Comparison of ENCODE assay signal across 1 cellular context in the genomic region with DNA sequence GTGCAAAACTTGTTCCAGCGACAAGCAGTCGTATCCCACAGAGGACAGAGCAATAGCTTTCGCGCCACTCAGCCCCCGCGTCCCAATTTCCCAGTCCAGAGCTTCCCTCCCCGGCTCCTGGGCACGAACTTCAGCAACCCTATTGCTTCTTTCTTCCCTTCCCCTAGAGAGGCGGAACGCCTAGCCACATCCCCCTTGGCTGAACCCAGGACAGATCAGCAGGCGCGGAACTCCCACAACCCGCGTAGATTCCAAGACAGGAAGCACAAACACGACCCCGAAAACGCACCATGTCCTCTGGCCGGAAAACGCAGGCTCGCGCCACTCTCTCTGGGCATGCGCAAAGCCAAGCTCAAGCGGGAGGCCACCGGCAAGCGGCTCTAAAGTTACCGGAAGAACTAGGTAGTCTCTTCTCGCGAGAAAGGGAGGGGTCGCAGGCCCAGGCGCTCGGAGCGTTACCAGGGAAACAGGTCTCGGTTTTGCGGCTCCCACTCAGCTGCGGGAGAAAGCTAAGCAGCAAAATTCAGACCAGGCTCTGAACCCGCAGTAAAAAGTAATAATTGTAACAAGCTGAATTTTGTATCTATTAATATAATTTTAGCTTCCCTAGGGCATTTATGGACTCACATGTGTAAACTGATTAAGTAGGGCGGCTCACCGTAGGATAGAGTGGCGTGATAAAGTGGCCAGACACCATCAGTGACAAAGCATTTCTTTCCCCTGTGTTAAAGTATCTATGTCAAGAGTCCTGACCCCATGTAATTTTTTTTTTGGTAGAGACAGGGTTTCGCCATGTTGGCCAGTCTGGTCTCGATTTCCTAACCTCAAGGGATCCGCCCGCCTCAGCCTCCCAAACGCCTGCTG.
TF ChIP-seq lines count a peak whose summit lies in the region.

A gene (minus strand): TSS at position 323 of the 864 bp plus-strand sequence. CDS start 31 bp downstream, at position 292.

TF ChIP-seq in K562, 482 proteins besides CTCF, POLR2A, EP300 and RAD21 (continued from another document and continues in another):
- TF ChIP-seq, protein P1, sequence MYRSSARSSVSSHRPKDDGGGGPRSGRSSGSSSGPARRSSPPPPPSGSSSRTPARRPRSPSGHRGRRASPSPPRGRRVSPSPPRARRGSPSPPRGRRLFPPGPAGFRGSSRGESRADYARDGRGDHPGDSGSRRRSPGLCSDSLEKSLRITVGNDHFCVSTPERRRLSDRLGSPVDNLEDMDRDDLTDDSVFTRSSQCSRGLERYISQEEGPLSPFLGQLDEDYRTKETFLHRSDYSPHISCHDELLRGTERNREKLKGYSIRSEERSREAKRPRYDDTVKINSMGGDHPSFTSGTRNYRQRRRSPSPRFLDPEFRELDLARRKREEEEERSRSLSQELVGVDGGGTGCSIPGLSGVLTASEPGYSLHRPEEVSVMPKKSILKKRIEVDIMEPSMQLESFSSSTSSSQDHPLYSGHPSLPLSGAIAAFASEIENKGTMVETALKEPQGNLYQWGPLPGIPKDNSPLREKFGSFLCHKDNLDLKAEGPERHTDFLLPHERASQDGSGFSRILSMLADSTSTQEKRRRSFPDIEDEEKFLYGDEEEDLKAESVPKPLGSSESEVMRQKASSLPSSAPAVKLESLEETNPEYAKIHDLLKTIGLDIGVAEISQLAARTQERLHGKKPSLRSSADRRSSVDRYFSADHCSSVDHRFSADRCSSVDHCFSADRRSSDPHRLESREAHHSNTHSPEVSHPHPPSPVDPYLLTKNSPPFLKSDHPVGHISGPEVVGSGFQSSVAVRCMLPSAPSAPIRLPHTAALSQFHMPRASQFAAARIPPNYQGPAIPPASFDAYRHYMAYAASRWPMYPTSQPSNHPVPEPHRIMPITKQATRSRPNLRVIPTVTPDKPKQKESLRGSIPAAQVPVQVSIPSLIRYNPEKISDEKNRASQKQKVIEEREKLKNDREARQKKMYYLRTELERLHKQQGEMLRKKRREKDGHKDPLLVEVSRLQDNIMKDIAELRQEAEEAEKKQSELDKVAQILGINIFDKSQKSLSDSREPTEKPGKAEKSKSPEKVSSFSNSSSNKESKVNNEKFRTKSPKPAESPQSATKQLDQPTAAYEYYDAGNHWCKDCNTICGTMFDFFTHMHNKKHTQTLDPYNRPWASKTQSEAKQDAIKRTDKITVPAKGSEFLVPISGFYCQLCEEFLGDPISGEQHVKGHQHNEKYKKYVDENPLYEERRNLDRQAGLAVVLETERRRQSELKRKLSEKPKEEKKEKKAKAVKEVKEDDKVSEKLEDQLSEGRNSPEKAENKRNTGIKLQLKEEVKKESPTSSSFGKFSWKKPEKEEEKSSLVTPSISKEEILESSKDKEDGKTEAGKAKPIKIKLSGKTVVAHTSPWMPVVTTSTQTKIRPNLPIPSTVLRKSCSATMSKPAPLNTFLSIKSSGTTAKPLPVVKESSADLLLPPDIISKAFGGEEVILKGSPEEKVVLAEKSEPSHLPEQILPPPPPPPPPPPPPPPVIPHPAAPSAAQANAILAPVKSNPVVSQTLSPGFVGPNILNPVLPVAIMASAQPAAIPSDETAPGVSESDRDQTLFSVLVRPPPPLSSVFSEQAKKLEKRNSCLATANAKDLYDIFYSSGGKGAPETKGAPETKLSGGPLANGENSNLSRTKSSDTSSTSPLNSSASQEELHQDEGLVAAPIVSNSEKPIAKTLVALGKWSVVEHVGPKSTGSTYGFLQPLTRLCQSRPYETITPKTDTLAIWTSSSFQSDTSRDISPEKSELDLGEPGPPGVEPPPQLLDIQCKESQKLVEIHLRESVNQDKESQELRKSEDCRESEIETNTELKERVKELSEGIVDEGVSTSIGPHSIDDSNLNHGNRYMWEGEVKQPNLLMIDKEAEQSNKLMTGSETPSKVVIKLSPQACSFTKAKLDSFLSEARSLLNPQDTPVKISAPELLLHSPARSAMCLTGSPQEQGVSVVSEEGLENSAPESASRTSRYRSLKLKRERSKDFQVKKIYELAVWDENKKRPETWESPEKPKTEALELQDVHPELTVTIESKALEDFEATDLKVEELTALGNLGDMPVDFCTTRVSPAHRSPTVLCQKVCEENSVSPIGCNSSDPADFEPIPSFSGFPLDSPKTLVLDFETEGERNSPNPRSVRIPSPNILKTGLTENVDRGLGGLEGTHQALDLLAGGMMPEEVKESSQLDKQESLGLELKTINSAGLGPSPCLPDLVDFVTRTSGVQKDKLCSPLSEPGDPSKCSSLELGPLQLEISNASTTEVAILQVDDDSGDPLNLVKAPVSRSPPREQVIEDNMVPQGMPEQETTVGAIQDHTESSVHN (IDR thresholded peaks at IDR 0.05; ENCODE audit: borderline replicate concordance in 1 of 2, low read depth in 1 of 2): no peak
- TF ChIP-seq SMARCB1 (IDR thresholded peaks at IDR 0.05; ENCODE audit: insufficient read length, low read depth) (peak; percentile 13), ZBTB1 (CRISPR knock-in tag; IDR thresholded peaks at IDR 0.05; ENCODE audit: borderline replicate concordance, low read depth) (no peak; the same call in 1 of the 2 replicates), ZNF239 (CRISPR knock-in tag; IDR thresholded peaks at IDR 0.05) (no peak), RBFOX2 (IDR thresholded peaks at IDR 0.05; ENCODE audit: low read depth, low read length) (peak; percentile 99), MAZ (CRISPR knock-in tag; conservative IDR thresholded peaks at IDR 0.05 in 1 of 2, IDR thresholded peaks at IDR 0.05 in 1 of 2) (peak; percentile 70 to 79), KLF16 (IDR thresholded peaks at IDR 0.05) (no peak), ZNF24 (IDR thresholded peaks at IDR 0.05) (no peak; the same call in 1 of the 2 replicates), CBX5 (IDR thresholded peaks at IDR 0.05; ENCODE audit: borderline replicate concordance, low read depth) (no peak), ZNF316 (IDR thresholded peaks at IDR 0.05) (peak; percentile 95), MCM3 (IDR thresholded peaks at IDR 0.05) (no peak), ZBTB8A (IDR thresholded peaks at IDR 0.05; ENCODE audit: partially characterized antibody) (no peak), ESRRA (IDR thresholded peaks at IDR 0.05; ENCODE audit: borderline replicate concordance, low read depth) (peak; percentile 72; the same call in 1 of the 2 replicates), CHCHD3 (CRISPR knock-in tag; IDR thresholded peaks at IDR 0.05) (peak; percentile 95; the same call in 1 of the 2 replicates), MTF1 (CRISPR knock-in tag; IDR thresholded peaks at IDR 0.05; ENCODE audit: borderline replicate concordance) (no peak), YY1 (IDR thresholded peaks at IDR 0.05; ENCODE audit: borderline replicate concordance in 1 of 3, control insufficient read depth in 1 of 3, extremely low read depth in 1 of 3, insufficient read depth in 3 of 3, insufficient read length in 1 of 3, insufficient replicate concordance in 2 of 3, low read depth in 1 of 3, low read length in 2 of 3) (peak; percentile 48 to 98 (median 96)), HNRNPLL (IDR thresholded peaks at IDR 0.05; ENCODE audit: low read depth, low read length, poor library complexity, severe bottlenecking) (peak; percentile 84), ZNF764 (CRISPR knock-in tag; IDR thresholded peaks at IDR 0.05; ENCODE audit: low read depth) (no peak), GATAD2B (IDR thresholded peaks at IDR 0.05; ENCODE audit: borderline replicate concordance) (peak; percentile 73), ZBTB17 (CRISPR knock-in tag; IDR thresholded peaks at IDR 0.05) (peak; percentile 31; the same call in 1 of the 2 replicates), SLC30A9 (CRISPR knock-in tag; IDR thresholded peaks at IDR 0.05) (no peak), FOXK1 (CRISPR knock-in tag; IDR thresholded peaks at IDR 0.05; ENCODE audit: borderline replicate concordance) (peak; percentile 91; the same call in 1 of the 2 replicates), EZH2 (IDR thresholded peaks at IDR 0.05; ENCODE audit: borderline replicate concordance, low read depth, low read length) (no peak), MYC (IDR thresholded peaks at IDR 0.05; ENCODE audit: low read depth, low read length) (peak; percentile 85), MYC (CRISPR knock-in tag; IDR thresholded peaks at IDR 0.05; ENCODE audit: borderline replicate concordance, low read depth) (no peak; the same call in none of the 2 replicates), ZNF444 (CRISPR knock-in tag; IDR thresholded peaks at IDR 0.05) (0 out of 2 replicates have a peak, but pooled peaks have one; percentile 2)
- TF ChIP-seq, protein P2, sequence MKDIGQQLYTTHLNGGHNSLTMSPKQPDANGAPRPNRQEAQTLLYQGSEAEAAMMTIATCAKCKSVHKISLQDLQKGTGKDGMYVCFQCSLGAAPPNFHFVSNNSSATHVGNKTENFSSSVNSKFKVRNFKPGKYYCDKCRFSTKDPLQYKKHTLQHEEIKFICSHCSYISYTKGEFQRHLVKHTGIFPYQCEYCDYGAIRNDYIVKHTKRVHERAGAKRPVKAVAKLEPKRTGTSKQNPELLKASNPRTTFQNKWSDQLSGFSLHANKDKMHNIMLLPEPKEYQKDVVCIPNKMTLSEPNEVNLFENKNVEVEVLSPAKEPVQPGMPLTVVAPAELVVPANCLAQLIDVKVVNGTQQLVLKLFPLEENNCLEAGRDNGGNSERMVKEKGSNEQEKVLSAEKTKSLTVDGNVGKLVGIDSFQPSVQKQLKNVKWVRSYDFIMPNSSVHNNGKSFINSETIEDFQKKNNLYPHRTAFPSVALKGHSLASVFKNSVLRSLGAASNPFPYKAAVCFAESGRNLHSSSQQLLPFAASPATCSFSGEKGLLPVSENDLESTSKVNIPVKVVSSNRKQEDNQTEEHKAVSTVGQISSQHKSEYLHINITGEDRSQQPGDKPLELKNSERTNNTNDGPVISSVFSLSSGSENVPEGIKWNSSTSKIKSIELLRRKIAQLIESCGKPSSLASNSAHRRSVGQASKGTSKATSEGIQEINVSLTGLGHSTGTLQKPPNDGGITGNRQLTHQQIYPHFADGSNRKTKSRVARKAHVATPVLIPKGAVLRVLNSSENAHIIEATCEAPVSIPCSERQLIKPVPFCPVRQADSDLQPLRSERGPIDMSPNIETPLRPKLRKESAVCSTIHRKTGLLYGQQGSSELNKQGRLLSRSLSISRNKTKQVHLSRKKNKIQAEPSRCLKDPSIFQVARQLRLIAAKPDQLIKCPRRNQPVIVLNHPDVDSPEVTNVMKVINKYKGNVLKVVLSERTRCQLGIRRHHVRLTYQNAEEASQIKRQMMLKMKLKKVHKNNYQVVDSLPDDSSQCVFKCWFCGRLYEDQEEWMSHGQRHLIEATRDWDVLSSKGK (CRISPR knock-in tag; IDR thresholded peaks at IDR 0.05): no peak
- TF ChIP-seq, protein P3, sequence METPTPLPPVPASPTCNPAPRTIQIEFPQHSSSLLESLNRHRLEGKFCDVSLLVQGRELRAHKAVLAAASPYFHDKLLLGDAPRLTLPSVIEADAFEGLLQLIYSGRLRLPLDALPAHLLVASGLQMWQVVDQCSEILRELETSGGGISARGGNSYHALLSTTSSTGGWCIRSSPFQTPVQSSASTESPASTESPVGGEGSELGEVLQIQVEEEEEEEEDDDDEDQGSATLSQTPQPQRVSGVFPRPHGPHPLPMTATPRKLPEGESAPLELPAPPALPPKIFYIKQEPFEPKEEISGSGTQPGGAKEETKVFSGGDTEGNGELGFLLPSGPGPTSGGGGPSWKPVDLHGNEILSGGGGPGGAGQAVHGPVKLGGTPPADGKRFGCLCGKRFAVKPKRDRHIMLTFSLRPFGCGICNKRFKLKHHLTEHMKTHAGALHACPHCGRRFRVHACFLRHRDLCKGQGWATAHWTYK (CRISPR knock-in tag; IDR thresholded peaks at IDR 0.05): peak; percentile 72; the same call in 1 of the 2 replicates
- TF ChIP-seq, protein P4, sequence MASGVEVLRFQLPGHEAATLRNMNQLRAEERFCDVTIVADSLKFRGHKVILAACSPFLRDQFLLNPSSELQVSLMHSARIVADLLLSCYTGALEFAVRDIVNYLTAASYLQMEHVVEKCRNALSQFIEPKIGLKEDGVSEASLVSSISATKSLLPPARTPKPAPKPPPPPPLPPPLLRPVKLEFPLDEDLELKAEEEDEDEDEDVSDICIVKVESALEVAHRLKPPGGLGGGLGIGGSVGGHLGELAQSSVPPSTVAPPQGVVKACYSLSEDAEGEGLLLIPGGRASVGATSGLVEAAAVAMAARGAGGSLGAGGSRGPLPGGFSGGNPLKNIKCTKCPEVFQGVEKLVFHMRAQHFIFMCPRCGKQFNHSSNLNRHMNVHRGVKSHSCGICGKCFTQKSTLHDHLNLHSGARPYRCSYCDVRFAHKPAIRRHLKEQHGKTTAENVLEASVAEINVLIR (CRISPR knock-in tag; IDR thresholded peaks at IDR 0.05): no peak
- TF ChIP-seq, protein P5, sequence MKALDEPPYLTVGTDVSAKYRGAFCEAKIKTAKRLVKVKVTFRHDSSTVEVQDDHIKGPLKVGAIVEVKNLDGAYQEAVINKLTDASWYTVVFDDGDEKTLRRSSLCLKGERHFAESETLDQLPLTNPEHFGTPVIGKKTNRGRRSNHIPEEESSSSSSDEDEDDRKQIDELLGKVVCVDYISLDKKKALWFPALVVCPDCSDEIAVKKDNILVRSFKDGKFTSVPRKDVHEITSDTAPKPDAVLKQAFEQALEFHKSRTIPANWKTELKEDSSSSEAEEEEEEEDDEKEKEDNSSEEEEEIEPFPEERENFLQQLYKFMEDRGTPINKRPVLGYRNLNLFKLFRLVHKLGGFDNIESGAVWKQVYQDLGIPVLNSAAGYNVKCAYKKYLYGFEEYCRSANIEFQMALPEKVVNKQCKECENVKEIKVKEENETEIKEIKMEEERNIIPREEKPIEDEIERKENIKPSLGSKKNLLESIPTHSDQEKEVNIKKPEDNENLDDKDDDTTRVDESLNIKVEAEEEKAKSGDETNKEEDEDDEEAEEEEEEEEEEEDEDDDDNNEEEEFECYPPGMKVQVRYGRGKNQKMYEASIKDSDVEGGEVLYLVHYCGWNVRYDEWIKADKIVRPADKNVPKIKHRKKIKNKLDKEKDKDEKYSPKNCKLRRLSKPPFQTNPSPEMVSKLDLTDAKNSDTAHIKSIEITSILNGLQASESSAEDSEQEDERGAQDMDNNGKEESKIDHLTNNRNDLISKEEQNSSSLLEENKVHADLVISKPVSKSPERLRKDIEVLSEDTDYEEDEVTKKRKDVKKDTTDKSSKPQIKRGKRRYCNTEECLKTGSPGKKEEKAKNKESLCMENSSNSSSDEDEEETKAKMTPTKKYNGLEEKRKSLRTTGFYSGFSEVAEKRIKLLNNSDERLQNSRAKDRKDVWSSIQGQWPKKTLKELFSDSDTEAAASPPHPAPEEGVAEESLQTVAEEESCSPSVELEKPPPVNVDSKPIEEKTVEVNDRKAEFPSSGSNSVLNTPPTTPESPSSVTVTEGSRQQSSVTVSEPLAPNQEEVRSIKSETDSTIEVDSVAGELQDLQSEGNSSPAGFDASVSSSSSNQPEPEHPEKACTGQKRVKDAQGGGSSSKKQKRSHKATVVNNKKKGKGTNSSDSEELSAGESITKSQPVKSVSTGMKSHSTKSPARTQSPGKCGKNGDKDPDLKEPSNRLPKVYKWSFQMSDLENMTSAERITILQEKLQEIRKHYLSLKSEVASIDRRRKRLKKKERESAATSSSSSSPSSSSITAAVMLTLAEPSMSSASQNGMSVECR (CRISPR knock-in tag; IDR thresholded peaks at IDR 0.05): peak; percentile 78
- TF ChIP-seq, protein P6, sequence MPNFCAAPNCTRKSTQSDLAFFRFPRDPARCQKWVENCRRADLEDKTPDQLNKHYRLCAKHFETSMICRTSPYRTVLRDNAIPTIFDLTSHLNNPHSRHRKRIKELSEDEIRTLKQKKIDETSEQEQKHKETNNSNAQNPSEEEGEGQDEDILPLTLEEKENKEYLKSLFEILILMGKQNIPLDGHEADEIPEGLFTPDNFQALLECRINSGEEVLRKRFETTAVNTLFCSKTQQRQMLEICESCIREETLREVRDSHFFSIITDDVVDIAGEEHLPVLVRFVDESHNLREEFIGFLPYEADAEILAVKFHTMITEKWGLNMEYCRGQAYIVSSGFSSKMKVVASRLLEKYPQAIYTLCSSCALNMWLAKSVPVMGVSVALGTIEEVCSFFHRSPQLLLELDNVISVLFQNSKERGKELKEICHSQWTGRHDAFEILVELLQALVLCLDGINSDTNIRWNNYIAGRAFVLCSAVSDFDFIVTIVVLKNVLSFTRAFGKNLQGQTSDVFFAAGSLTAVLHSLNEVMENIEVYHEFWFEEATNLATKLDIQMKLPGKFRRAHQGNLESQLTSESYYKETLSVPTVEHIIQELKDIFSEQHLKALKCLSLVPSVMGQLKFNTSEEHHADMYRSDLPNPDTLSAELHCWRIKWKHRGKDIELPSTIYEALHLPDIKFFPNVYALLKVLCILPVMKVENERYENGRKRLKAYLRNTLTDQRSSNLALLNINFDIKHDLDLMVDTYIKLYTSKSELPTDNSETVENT (CRISPR knock-in tag; IDR thresholded peaks at IDR 0.05): peak; percentile 84
